In the genomic region with DNA sequence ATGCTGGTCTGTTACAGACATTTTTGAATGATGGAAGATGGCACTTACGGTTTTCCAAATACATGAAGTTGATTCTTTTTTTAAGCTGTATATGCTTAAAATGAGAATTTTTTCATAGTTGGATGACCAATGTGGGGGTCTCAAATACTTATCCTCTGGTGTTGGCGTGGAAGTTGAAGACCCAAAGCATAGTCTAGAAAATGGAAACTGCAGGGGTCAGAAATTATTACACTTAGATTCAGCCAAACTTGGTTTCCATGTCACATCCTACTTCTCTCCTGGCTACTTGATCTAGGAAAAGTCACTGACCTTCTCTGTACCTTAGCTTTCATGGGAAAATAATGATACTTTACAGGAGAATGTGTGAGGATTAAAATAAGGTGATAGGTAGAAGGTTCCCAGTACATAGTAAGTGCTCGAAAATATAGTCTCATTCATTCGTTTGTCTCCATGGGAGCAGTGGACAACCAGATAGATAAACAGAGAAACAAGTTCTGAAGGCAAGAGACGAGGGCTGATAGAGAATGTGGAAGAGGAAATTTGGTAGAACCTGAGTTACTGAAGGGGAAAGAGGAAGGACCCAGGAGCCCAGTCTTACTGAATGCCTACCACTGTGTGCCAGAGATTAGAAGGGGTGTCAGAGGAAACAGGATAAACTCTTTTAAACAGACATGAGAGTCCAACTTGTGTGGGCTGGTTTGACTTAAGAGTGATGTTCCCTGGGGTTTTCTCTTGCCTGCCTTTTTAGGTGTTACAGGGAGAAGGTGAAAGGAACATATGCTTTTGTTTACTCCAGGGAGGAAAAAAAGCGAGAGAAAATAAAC, we compare ENCODE assay signal across 2 cellular contexts.
TF ChIP-seq lines count a peak whose summit lies in the region.

No MANE protein-coding gene starts in this region.

TF ChIP-seq in A549, 52 proteins besides CTCF, POLR2A, EP300 and RAD21:
- TF ChIP-seq SREBF2 (IDR thresholded peaks at IDR 0.05), result no peak
- no peak for TF ChIP-seq HEYL (CRISPR knock-in tag; IDR thresholded peaks at IDR 0.05)
- no peak for TF ChIP-seq CHD2 (IDR thresholded peaks at IDR 0.05; ENCODE audit: low read length, partially characterized antibody)
- TF ChIP-seq, protein P1, sequence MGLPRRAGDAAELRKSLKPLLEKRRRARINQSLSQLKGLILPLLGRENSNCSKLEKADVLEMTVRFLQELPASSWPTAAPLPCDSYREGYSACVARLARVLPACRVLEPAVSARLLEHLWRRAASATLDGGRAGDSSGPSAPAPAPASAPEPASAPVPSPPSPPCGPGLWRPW (IDR thresholded peaks at IDR 0.05), result no peak
- TF ChIP-seq RCOR1 (IDR thresholded peaks at IDR 0.05; ENCODE audit: low read depth, low read length), result no peak

TF ChIP-seq in IMR-90, 13 proteins besides CTCF, POLR2A, EP300 and RAD21:
- TF ChIP-seq FOS (IDR thresholded peaks at IDR 0.05; ENCODE audit: low read depth, low read length) (no peak), NFE2L2 (IDR thresholded peaks at IDR 0.05; ENCODE audit: low read depth, low read length) (no peak), MXI1 (IDR thresholded peaks at IDR 0.05; ENCODE audit: borderline replicate concordance, low read depth, low read length) (no peak), MAZ (IDR thresholded peaks at IDR 0.05; ENCODE audit: borderline replicate concordance, low read depth, low read length) (no peak), RCOR1 (IDR thresholded peaks at IDR 0.05; ENCODE audit: insufficient replicate concordance, low read length) (no peak), SMC3 (IDR thresholded peaks at IDR 0.05; ENCODE audit: low read depth, low read length) (no peak), CHD1 (IDR thresholded peaks at IDR 0.05; ENCODE audit: low read depth, low read length) (no peak), RFX5 (IDR thresholded peaks at IDR 0.05; ENCODE audit: low read depth, low read length) (no peak), BHLHE40 (IDR thresholded peaks at IDR 0.05; ENCODE audit: low read depth, low read length) (no peak), CEBPB (IDR thresholded peaks at IDR 0.05; ENCODE audit: low read depth, low read length) (no peak), MAFK (IDR thresholded peaks at IDR 0.05; ENCODE audit: low read depth, low read length) (no peak)
- TF ChIP-seq, protein P2, sequence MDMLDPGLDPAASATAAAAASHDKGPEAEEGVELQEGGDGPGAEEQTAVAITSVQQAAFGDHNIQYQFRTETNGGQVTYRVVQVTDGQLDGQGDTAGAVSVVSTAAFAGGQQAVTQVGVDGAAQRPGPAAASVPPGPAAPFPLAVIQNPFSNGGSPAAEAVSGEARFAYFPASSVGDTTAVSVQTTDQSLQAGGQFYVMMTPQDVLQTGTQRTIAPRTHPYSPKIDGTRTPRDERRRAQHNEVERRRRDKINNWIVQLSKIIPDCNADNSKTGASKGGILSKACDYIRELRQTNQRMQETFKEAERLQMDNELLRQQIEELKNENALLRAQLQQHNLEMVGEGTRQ (IDR thresholded peaks at IDR 0.05; ENCODE audit: low read depth, low read length), result no peak
- TF ChIP-seq, protein P3, sequence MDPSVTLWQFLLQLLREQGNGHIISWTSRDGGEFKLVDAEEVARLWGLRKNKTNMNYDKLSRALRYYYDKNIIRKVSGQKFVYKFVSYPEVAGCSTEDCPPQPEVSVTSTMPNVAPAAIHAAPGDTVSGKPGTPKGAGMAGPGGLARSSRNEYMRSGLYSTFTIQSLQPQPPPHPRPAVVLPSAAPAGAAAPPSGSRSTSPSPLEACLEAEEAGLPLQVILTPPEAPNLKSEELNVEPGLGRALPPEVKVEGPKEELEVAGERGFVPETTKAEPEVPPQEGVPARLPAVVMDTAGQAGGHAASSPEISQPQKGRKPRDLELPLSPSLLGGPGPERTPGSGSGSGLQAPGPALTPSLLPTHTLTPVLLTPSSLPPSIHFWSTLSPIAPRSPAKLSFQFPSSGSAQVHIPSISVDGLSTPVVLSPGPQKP (IDR thresholded peaks at IDR 0.05; ENCODE audit: borderline replicate concordance, low read depth, low read length), result no peak
